Comparison of ENCODE assay signal across 8 cellular contexts in the genomic region with DNA sequence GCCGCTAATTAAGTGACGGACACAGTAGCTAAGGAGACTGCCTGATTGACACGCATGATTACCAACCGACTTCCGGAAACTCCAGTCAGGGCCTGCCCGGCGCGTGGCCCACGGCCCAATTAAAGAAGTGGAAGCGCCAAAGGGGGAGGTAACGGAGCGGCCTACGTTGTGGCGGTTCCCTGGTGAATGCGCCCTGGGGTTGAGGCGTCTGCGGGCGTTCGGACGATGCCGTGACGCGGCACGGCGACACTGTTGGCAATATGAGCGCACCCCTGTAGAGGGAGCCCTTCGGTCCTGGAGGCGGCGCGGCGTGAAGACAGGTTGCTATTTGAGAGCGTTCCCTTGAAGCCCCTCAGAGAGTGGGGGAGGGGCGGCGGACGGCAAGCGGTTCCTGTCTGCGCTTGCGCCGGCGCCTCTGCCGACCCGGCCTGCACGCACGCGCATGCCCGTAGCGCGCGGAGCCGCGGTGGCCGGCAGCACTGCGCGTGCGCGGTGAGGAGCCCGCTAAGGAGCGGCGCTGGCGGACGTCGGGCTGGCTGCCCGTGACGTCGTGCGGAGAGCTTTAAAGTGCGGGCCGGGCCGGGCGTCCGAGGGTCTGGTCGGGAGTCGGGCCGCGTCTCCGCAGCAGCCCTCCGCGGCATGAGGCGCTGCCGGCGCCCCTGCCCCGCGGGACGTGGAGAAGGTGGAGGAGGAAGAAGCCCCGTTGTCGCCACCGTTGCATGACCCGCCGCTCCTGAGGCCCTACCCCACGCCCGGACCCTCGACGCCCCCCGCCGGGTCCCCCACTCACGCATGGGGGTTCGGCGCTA. TPM values are rescaled to one million over a fixed set of nuclear protein-coding genes. Genes with fewer than 3 reads are reported as not detected.
DNase-seq lines count a peak whose midpoint lies in the region; ATAC-seq, FAIRE-seq and TF ChIP-seq lines count a peak whose summit lies in the region.

Gene ALKBH5 (plus strand): TSS at position 495 of the 809 bp plus-strand sequence. CDS start 416 bp downstream, outside the sequence.

- H3K9ac ChIP-seq in ES-I3 (ENCODE audit: low read depth, low read length) = peak within 1 kb of the TSS; percentile 80

- no peaks in the 10 kb centered on the region for H3K27me3 Mint-ChIP-seq in activated T-helper 2 cell treated with anti-CD3 and anti-CD28 coated beads, Interferon-gamma antibody, Interleukin-2, Interleukin-4, amounts not matched to agents 10 μg/mL and 5 μg/mL and 100 μg/mL, durations not matched to agents 14 hours and 24 hours and 36 hours (ENCODE audit: low read depth)
- H3K27me3 Mint-ChIP-seq in naive thymus-derived CD8-positive, alpha-beta T cell = peaks cover 0 to 3% (median 0%) of the 10 kb centered on the region in 5 donors

- TF ChIP-seq CTCF in RWPE2 (IDR thresholded peaks at IDR 0.05; ENCODE audit: poor library complexity, severe bottlenecking) = peak; percentile 45
- TF ChIP-seq CTCF in fibroblast of mammary gland (conservative IDR thresholded peaks at IDR 0.05; ENCODE audit: control insufficient read depth, insufficient read depth, low read depth, low read length) = peak; percentile 17

- peak within 1 kb of the TSS; percentile 67 for H3K4me3 ChIP-seq in RWPE2 (ENCODE audit: severe bottlenecking)
- peak within 1 kb of the TSS; percentile 75 for H3K4me3 ChIP-seq in fibroblast of mammary gland (ENCODE audit: control insufficient read depth, low read depth, low read length)

- peak within 1 kb of the TSS; percentile 98 for H3K27ac Mint-ChIP-seq in activated T-helper 2 cell treated with anti-CD3 and anti-CD28 coated beads, Interferon-gamma antibody, Interleukin-2, Interleukin-4, amounts not matched to agents 10 μg/mL and 5 μg/mL and 100 μg/mL, durations not matched to agents 14 hours and 24 hours and 36 hours
- peak within 1 kb of the TSS; percentile 95 to 99 (median 98) for H3K27ac Mint-ChIP-seq in naive thymus-derived CD8-positive, alpha-beta T cell

- H3K27ac ChIP-seq in RWPE2 (ENCODE audit: poor library complexity, severe bottlenecking) = peak within 1 kb of the TSS; percentile 78

- peak; percentile 83 for ATAC-seq in RWPE2 (ENCODE audit: low read depth)
- ATAC-seq in naive thymus-derived CD8-positive, alpha-beta T cell = peak; percentile 83 to 84

- H3K9me3 ChIP-seq in ES-I3 (ENCODE audit: control insufficient read depth, insufficient read depth, low read length) (no peaks in the 10 kb centered on the region), RWPE2 (ENCODE audit: severe bottlenecking) (no peaks in the 10 kb centered on the region)

- H3K27me3 ChIP-seq in RWPE2 (ENCODE audit: insufficient read depth, poor library complexity, severe bottlenecking) = no peaks in the 10 kb centered on the region

- no peaks in the 10 kb centered on the region for H3K9me3 Mint-ChIP-seq in activated T-helper 2 cell treated with anti-CD3 and anti-CD28 coated beads, Interferon-gamma antibody, Interleukin-2, Interleukin-4, amounts not matched to agents 10 μg/mL and 5 μg/mL and 100 μg/mL, durations not matched to agents 14 hours and 24 hours and 36 hours
- no peaks in the 10 kb centered on the region for H3K9me3 Mint-ChIP-seq in naive thymus-derived CD8-positive, alpha-beta T cell

- DNase-seq in H54 (ENCODE audit: insufficient read length, low spot score) (peak; percentile 100), LoVo (ENCODE audit: low spot score) (peak; percentile 98), RWPE2 (ENCODE audit: low spot score) (peak; percentile 98), fibroblast of mammary gland (ENCODE audit: low read depth) (peak; percentile 100)
- peak; percentile 96 for DNase-seq in activated T-helper 2 cell treated with anti-CD3 and anti-CD28 coated beads, Interferon-gamma antibody, Interleukin-2, Interleukin-4, amounts not matched to agents 10 μg/mL and 5 μg/mL and 100 μg/mL, durations not matched to agents 14 hours and 24 hours and 36 hours (ENCODE audit: low spot score)
- DNase-seq in naive thymus-derived CD8-positive, alpha-beta T cell = peak; percentile 95 to 100 (median 98)
- peak; percentile 97 to 100 (median 100) for DNase-seq in stimulated activated naive CD4-positive, alpha-beta T cell (lab: John Stamatoyannopoulos, UW)

- POLR2A ChIA-PET in naive thymus-derived CD8-positive, alpha-beta T cell (lab: Charles Lee) = interaction anchor here (0.6 to 4.4 kb wide), 19 partner anchors 9 to 433 kb away, joined by 3 to 29 read pairs (median 5); partner anchors contain the start of genes FLII, MIEF2, SHMT1 and SMCR8

- H3K4me1 Mint-ChIP-seq in activated T-helper 2 cell treated with anti-CD3 and anti-CD28 coated beads, Interferon-gamma antibody, Interleukin-2, Interleukin-4, amounts not matched to agents 10 μg/mL and 5 μg/mL and 100 μg/mL, durations not matched to agents 14 hours and 24 hours and 36 hours (ENCODE audit: low read depth) = peaks cover 56% of the 10 kb centered on the region
- H3K4me1 Mint-ChIP-seq in naive thymus-derived CD8-positive, alpha-beta T cell = peaks cover 25 to 53% (median 50%) of the 10 kb centered on the region in 4 donors

- FAIRE-seq in H54 (lab: Jason Lieb, UNC) = no peak

- intact Hi-C loops in activated T-helper 2 cell treated with anti-CD3 and anti-CD28 coated beads, Interferon-gamma antibody, Interleukin-2, Interleukin-4, amounts not matched to agents 10 μg/mL and 5 μg/mL and 100 μg/mL, durations not matched to agents 14 hours and 24 hours and 36 hours (cut with micrococcal nuclease) = loop anchor here (1.0 to 10.0 kb wide), 10 partner anchors 25 to 591 kb away; partner anchors contain the start of genes ATPAF2, DRC3, DRG2 and GID4

- peak within 1 kb of the TSS; percentile 97 for H3K4me3 Mint-ChIP-seq in activated T-helper 2 cell treated with anti-CD3 and anti-CD28 coated beads, Interferon-gamma antibody, Interleukin-2, Interleukin-4, amounts not matched to agents 10 μg/mL and 5 μg/mL and 100 μg/mL, durations not matched to agents 14 hours and 24 hours and 36 hours (ENCODE audit: low read depth)
- peak within 1 kb of the TSS; percentile 92 to 98 (median 96) for H3K4me3 Mint-ChIP-seq in naive thymus-derived CD8-positive, alpha-beta T cell

- H3K4me1 ChIP-seq in ES-I3 (ENCODE audit: insufficient read depth, low read length) (peaks cover 9% of the 10 kb centered on the region), RWPE2 (ENCODE audit: insufficient read depth, poor library complexity, severe bottlenecking) (peaks cover 12% of the 10 kb centered on the region)

- peak; percentile 89 for TF ChIP-seq POLR2A in H54 (IDR thresholded peaks at IDR 0.05; ENCODE audit: low read depth, low read length)

- H3K36me3 ChIP-seq in ES-I3 (ENCODE audit: insufficient read depth, low read length) (no peaks in the 10 kb centered on the region), RWPE2 (ENCODE audit: low read depth) (peaks cover 29% of the 10 kb centered on the region)

- H3K36me3 Mint-ChIP-seq in activated T-helper 2 cell treated with anti-CD3 and anti-CD28 coated beads, Interferon-gamma antibody, Interleukin-2, Interleukin-4, amounts not matched to agents 10 μg/mL and 5 μg/mL and 100 μg/mL, durations not matched to agents 14 hours and 24 hours and 36 hours (ENCODE audit: low read depth) = peaks cover 41% of the 10 kb centered on the region
- H3K36me3 Mint-ChIP-seq in naive thymus-derived CD8-positive, alpha-beta T cell = peaks cover 0 to 27% (median 0%) of the 10 kb centered on the region in 3 donors

RNA-seq across cellular contexts. Expression of gene ALKBH5, which starts in this region (rescaled TPM):
- 164 and 165 TPM in 2 replicates for total RNA-seq in activated T-helper 2 cell treated with anti-CD3 and anti-CD28 coated beads, Interferon-gamma antibody, Interleukin-2, Interleukin-4, amounts not matched to agents 10 μg/mL and 5 μg/mL and 100 μg/mL, durations not matched to agents 14 hours and 24 hours and 36 hours
- 100 to 1,000 TPM; 109 to 120 TPM for total RNA-seq in naive thymus-derived CD8-positive, alpha-beta T cell
- polyA plus RNA-seq in naive thymus-derived CD8-positive, alpha-beta T cell = 100 to 1,000 TPM; 125 to 148 (median 129) TPM

Comparison
In these comparisons a context has a peak if more than half of its experiments do, and no peak if none do; other contexts are left out.
1. Peak in every context shown above with its lines: DNase-seq, ATAC-seq, H3K4me3 ChIP-seq and H3K27ac ChIP-seq.